ENCODE assay signal across 21 cellular contexts in genomic region chr5:102845041-102845440, GRCh38.
"Had no signal": no experiment of that assay in that cellular context is flagged by ENCODE, and none has a peak within 500 bp of the region (broad histone marks: within the 10 kb centered on the region; RNA-seq: fewer than 3 reads in every experiment).

No MANE protein-coding gene starts in this region.

- H3K4me1 Mint-ChIP-seq: activated CD4-positive, alpha-beta T cell treated with anti-CD3 and anti-CD28 coated beads, Interleukin-2, amount 10 ng/mL, durations not matched to agents 24 days and 14 days; stimulated activated memory B cell treated with anti-CD40 and anti-IgM and Interleukin-4, amounts not matched to agents 10 μg/mL and 1 μg/mL and 100 μg/mL, for 72 hours had no signal

- H3K27ac ChIP-seq: adrenal gland, esophagus squamous epithelium, sigmoid colon, thoracic aorta, upper lobe of right lung had no signal

- H3K27me3 ChIP-seq: adrenal gland, esophagus squamous epithelium, sigmoid colon, upper lobe of right lung had no signal

- H3K4me1 ChIP-seq: adrenal gland, esophagus squamous epithelium, sigmoid colon, upper lobe of right lung had no signal

- H3K27me3 Mint-ChIP-seq: activated CD4-positive, alpha-beta T cell treated with anti-CD3 and anti-CD28 coated beads, Interleukin-2, amount 10 ng/mL, durations not matched to agents 24 days and 14 days; dendritic cell treated with granulocyte-macrophage colony-stimulating factor and Interleukin-4, amounts not matched to agents 40 ng/mL and 50 ng/mL, for 4 days; naive thymus-derived CD4-positive, alpha-beta T cell; stimulated activated memory B cell treated with anti-CD40 and anti-IgM and Interleukin-4, amounts not matched to agents 10 μg/mL and 1 μg/mL and 100 μg/mL, for 72 hours had no signal

- H3K27ac Mint-ChIP-seq: activated CD4-positive, alpha-beta T cell treated with anti-CD3 and anti-CD28 coated beads, Interleukin-2, amount 10 ng/mL, durations not matched to agents 24 days and 14 days; activated CD8-positive, alpha-beta T cell treated with anti-CD3 and anti-CD28 coated beads, Interleukin-2, amount 10 ng/mL, durations not matched to agents 7 days and 5 days; activated naive CD4-positive, alpha-beta T cell treated with anti-CD3 and anti-CD28 coated beads, Interleukin-2, amount 50 U/mL, for 72 hours; dendritic cell treated with granulocyte-macrophage colony-stimulating factor and Interleukin-4, amounts not matched to agents 40 ng/mL and 50 ng/mL, for 4 days; naive thymus-derived CD4-positive, alpha-beta T cell; stimulated activated memory B cell treated with anti-CD40 and anti-IgM and Interleukin-4, amounts not matched to agents 10 μg/mL and 1 μg/mL and 100 μg/mL, for 72 hours had no signal

- H3K9me3 ChIP-seq: adrenal gland, esophagus squamous epithelium, sigmoid colon, thoracic aorta, upper lobe of right lung had no signal

- H3K4me3 ChIP-seq: adrenal gland, esophagus squamous epithelium, sigmoid colon, thoracic aorta, upper lobe of right lung had no signal

- H3K36me3 ChIP-seq: adrenal gland, esophagus squamous epithelium, sigmoid colon, thoracic aorta, upper lobe of right lung had no signal

- ATAC-seq: activated CD8-positive, alpha-beta T cell treated with anti-CD3 and anti-CD28 coated beads, Interleukin-2, amount 10 ng/mL, durations not matched to agents 7 days and 5 days; activated naive CD4-positive, alpha-beta T cell treated with anti-CD3 and anti-CD28 coated beads, Interleukin-2, amount 50 U/mL, for 72 hours; activated T-cell treated with anti-CD3 and anti-CD28 coated beads, Interleukin-2, amount 50 U/mL, for 4 hours; left cardiac atrium; naive thymus-derived CD4-positive, alpha-beta T cell; stimulated activated memory B cell treated with anti-CD40 and anti-IgM and Interleukin-4, amounts not matched to agents 10 μg/mL and 1 μg/mL and 100 μg/mL, for 72 hours; upper lobe of right lung had no signal

- DNase-seq: activated CD4-positive, alpha-beta T cell treated with anti-CD3 and anti-CD28 coated beads, Interleukin-2, amount 10 ng/mL, durations not matched to agents 24 days and 14 days; activated CD4-positive, CD25-positive, alpha-beta regulatory T cell; activated CD8-positive, alpha-beta T cell treated with anti-CD3 and anti-CD28 coated beads, Interleukin-2, amount 10 ng/mL, durations not matched to agents 7 days and 5 days; activated effector memory CD4-positive, alpha-beta T cell treated with anti-CD3 and anti-CD28 coated beads, Interleukin-2, amount 50 U/mL, for 16 hours; activated T-cell treated with anti-CD3 and anti-CD28 coated beads, Interleukin-2, amount 50 U/mL, for 4 hours; adrenal gland; effector CD8-positive, alpha-beta T cell; esophagus squamous epithelium; left cardiac atrium; mesendoderm; naive thymus-derived CD4-positive, alpha-beta T cell; nucleus accumbens; posterior cingulate gyrus; sigmoid colon; stimulated activated CD4-positive, alpha-beta T cell treated with anti-CD3 and anti-CD28 coated beads, Interleukin-4, amount 100 ng/mL, for 4 hours; upper lobe of right lung had no signal

- H3K4me3 Mint-ChIP-seq: activated CD4-positive, alpha-beta T cell treated with anti-CD3 and anti-CD28 coated beads, Interleukin-2, amount 10 ng/mL, durations not matched to agents 24 days and 14 days; activated CD8-positive, alpha-beta T cell treated with anti-CD3 and anti-CD28 coated beads, Interleukin-2, amount 10 ng/mL, durations not matched to agents 7 days and 5 days; activated T-cell treated with anti-CD3 and anti-CD28 coated beads, Interleukin-2, amount 50 U/mL, for 4 hours; dendritic cell treated with granulocyte-macrophage colony-stimulating factor and Interleukin-4, amounts not matched to agents 40 ng/mL and 50 ng/mL, for 4 days; naive thymus-derived CD4-positive, alpha-beta T cell; stimulated activated memory B cell treated with anti-CD40 and anti-IgM and Interleukin-4, amounts not matched to agents 10 μg/mL and 1 μg/mL and 100 μg/mL, for 72 hours had no signal

- FAIRE-seq: islet of Langerhans had no signal
